ENCODE assay signal across 8 cellular contexts in the genomic region with DNA sequence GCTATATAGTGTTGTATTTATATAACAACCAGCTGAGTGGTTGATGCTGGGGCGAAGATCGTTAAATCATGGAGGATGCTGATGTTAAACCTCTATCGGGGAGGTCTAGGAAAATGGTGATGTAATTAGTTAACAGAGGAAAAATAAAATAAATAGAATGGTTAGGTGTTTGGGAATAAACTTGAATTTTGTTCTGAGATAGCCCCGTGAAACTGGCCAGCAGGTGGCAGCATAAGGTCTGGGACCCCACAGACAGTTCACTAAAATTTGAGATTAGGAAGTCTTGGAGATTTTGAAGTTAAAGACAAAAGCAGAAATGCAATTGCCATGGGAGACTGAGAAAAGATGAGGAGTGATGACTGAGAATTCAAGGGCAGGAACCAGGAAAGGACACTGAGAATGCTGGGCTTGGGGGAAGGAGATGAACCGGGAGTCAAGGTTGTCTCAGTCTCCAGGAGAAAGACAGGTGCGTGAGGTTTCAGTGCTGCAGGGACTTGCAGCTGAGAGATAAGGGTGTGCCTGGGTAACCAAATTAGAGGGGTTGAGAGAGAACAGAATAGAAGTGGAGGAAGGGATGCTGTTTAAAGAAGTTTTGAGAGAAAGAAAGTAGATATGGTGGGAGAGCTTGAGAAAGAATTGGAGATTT.
DNase-seq lines count a peak whose midpoint lies in the region; ATAC-seq and TF ChIP-seq lines count a peak whose summit lies in the region.
"Not testable (repeated sequence)": the region's sequence is repeated elsewhere in the genome, so short reads cannot be mapped to it uniquely, and the experiment has no call there.

No MANE protein-coding gene starts in this region.

- ATAC-seq in mucosa of descending colon: not testable (repeated sequence)

- DNase-seq in CD4-positive, alpha-beta memory T cell: peak in 4 of 5 donors; percentile 3 to 28 (median 8)
- DNase-seq in GM20000 (ENCODE audit: low spot score): not testable (repeated sequence)
- peak; percentile 28 for DNase-seq in NCI-H1105 treated with DMSO at 0.1 percent for 48 hours (lab: John Stamatoyannopoulos, UW)
- peak; percentile 9 for DNase-seq in T follicular helper cell (ENCODE audit: low read depth)
- peak; percentile 50 for DNase-seq in activated naive CD4-positive, alpha-beta T cell treated with anti-CD3 and anti-CD28 coated beads, Interleukin-2, amount 10 ng/mL, durations not matched to agents 7 days and 5 days
- peak; percentile 25 for DNase-seq in fibroblast of peridontal ligament (ENCODE audit: extremely low read depth)
- DNase-seq in mucosa of descending colon: peak in 2 of 3 donors; percentile 28 to 67
- DNase-seq in stimulated activated CD8-positive, alpha-beta memory T cell treated with anti-CD3 and anti-CD28 coated beads, Interleukin-2, amount 100 ng/mL, for 48 hours (ENCODE audit: low read depth in 2 of 2): peak; percentile 7 to 20

- H3K27me3 ChIP-seq in CD4-positive, alpha-beta memory T cell (ENCODE audit: insufficient read depth, low read length): not testable (repeated sequence)

- not testable (repeated sequence) for H3K36me3 ChIP-seq in CD4-positive, alpha-beta memory T cell (ENCODE audit: insufficient read depth, low read length); mucosa of descending colon (ENCODE audit: low read depth)

- CTCF ChIA-PET in CD4-positive, alpha-beta memory T cell (lab: Charles Lee; ENCODE audit: partially characterized antibody): interaction anchor here (0.6 to 1.2 kb wide), 4 partner anchors 9 to 405 kb away, joined by 3 to 4 read pairs (median 3); no protein-coding TSS in a partner anchor
- CTCF ChIA-PET in activated naive CD4-positive, alpha-beta T cell treated with anti-CD3 and anti-CD28 coated beads, Interleukin-2, amount 10 ng/mL, durations not matched to agents 7 days and 5 days (lab: Charles Lee): interaction anchor here (1.1 kb wide), 1 partner anchor 219 kb away, joined by 5 read pairs; no protein-coding TSS in a partner anchor

- H3K27ac Mint-ChIP-seq in CD4-positive, alpha-beta memory T cell; activated naive CD4-positive, alpha-beta T cell treated with anti-CD3 and anti-CD28 coated beads, Interleukin-2, amount 10 ng/mL, durations not matched to agents 7 days and 5 days: not testable (repeated sequence)

- not testable (repeated sequence) for H3K4me1 Mint-ChIP-seq in CD4-positive, alpha-beta memory T cell; activated naive CD4-positive, alpha-beta T cell treated with anti-CD3 and anti-CD28 coated beads, Interleukin-2, amount 10 ng/mL, durations not matched to agents 7 days and 5 days

- TF ChIP-seq CTCF in GM20000 (IDR thresholded peaks at IDR 0.05; ENCODE audit: extremely low read depth, missing control alignments) (peak; percentile 42), mucosa of descending colon (IDR thresholded peaks at IDR 0.05) (peak; percentile 9)

- peaks cover 9 to 15% of the 10 kb centered on the region in 2 donors for H3K27me3 Mint-ChIP-seq in CD4-positive, alpha-beta memory T cell
- H3K27me3 Mint-ChIP-seq in activated naive CD4-positive, alpha-beta T cell treated with anti-CD3 and anti-CD28 coated beads, Interleukin-2, amount 10 ng/mL, durations not matched to agents 7 days and 5 days: not testable (repeated sequence)

- not testable (repeated sequence) for H3K36me3 Mint-ChIP-seq in CD4-positive, alpha-beta memory T cell; activated naive CD4-positive, alpha-beta T cell treated with anti-CD3 and anti-CD28 coated beads, Interleukin-2, amount 10 ng/mL, durations not matched to agents 7 days and 5 days

- H3K4me3 ChIP-seq in CD4-positive, alpha-beta memory T cell (ENCODE audit: low read length in 2 of 2); mucosa of descending colon: not testable (repeated sequence)

- H3K4me3 Mint-ChIP-seq in CD4-positive, alpha-beta memory T cell; activated naive CD4-positive, alpha-beta T cell treated with anti-CD3 and anti-CD28 coated beads, Interleukin-2, amount 10 ng/mL, durations not matched to agents 7 days and 5 days: not testable (repeated sequence)

- intact Hi-C loops in CD4-positive, alpha-beta memory T cell (cut with micrococcal nuclease); mucosa of descending colon (cut with DNase I, micrococcal nuclease): not testable (repeated sequence)

- POLR2A ChIA-PET in CD4-positive, alpha-beta memory T cell (lab: Charles Lee; ENCODE audit: partially characterized antibody): not testable (repeated sequence)

- H3K9me3 ChIP-seq in CD4-positive, alpha-beta memory T cell (ENCODE audit: control insufficient read depth in 1 of 2, low read length in 2 of 2); mucosa of descending colon: not testable (repeated sequence)

- not testable (repeated sequence) for H3K27ac ChIP-seq in CD4-positive, alpha-beta memory T cell (ENCODE audit: low read depth, low read length)

- not testable (repeated sequence) for H3K4me1 ChIP-seq in CD4-positive, alpha-beta memory T cell (ENCODE audit: insufficient read depth, low read length); mucosa of descending colon (ENCODE audit: low read depth)

- not testable (repeated sequence) for H3K9me3 Mint-ChIP-seq in CD4-positive, alpha-beta memory T cell; activated naive CD4-positive, alpha-beta T cell treated with anti-CD3 and anti-CD28 coated beads, Interleukin-2, amount 10 ng/mL, durations not matched to agents 7 days and 5 days
